In genomic region chr18:805008-805754, GRCh38 we compare ENCODE assay signal across 7 cellular contexts. TPM values are rescaled to one million over a fixed set of nuclear protein-coding genes. Genes with fewer than 3 reads are reported as not detected.
DNase-seq lines count a peak whose midpoint lies in the region; ATAC-seq and TF ChIP-seq lines count a peak whose summit lies in the region.

No MANE protein-coding gene starts in this region.

- H3K36me3 ChIP-seq in SK-N-MC (ENCODE audit: insufficient read depth, low read length) (no peaks in the 10 kb centered on the region), right atrium auricular region (no peaks in the 10 kb centered on the region)

- intact Hi-C loops in natural killer cell (cut with micrococcal nuclease), result no loop called here

- H3K4me1 ChIP-seq in right atrium auricular region, result peaks cover 0 to 39% of the 10 kb centered on the region in 2 donors

- peak overlapping the region; percentile 92 for H3K4me3 Mint-ChIP-seq in natural killer cell

- no peaks in the 10 kb centered on the region for H3K9me3 ChIP-seq in SK-N-MC (ENCODE audit: low read depth, low read length)
- no peaks in the 10 kb centered on the region for H3K9me3 ChIP-seq in right atrium auricular region

- no peaks in the 10 kb centered on the region for H3K27me3 ChIP-seq in right atrium auricular region

- no peaks in the 10 kb centered on the region for H3K27me3 Mint-ChIP-seq in natural killer cell (ENCODE audit: low read depth in 2 of 2)

- no peaks in the 10 kb centered on the region for H3K9me3 Mint-ChIP-seq in natural killer cell

- H3K9ac ChIP-seq in SK-N-MC (ENCODE audit: insufficient read length), result peak overlapping the region; percentile 37

- H3K27ac ChIP-seq in SK-N-MC (no peak overlapping the region), right atrium auricular region (no peak overlapping the region)

- H3K27ac Mint-ChIP-seq in natural killer cell, result peak overlapping the region; percentile 98 to 99

- ATAC-seq in GM18867 (IDR thresholded peaks at IDR 0.05; ENCODE audit: unreplicated experiment) (peak; percentile 55), GM21723 (IDR thresholded peaks at IDR 0.05; ENCODE audit: unreplicated experiment) (peak; percentile 68), natural killer cell (peak; percentile 41 to 77 (median 65)), GM18519 (IDR thresholded peaks at IDR 0.05; ENCODE audit: low FRiP score, unreplicated experiment) (no peak)

- no peak overlapping the region for H3K4me3 ChIP-seq in SK-N-MC
- no peak overlapping the region for H3K4me3 ChIP-seq in right atrium auricular region

- H3K36me3 Mint-ChIP-seq in natural killer cell, result no peaks in the 10 kb centered on the region

- peaks cover 68 to 82% of the 10 kb centered on the region in 2 donors for H3K4me1 Mint-ChIP-seq in natural killer cell

- TF ChIP-seq CTCF in natural killer cell (IDR thresholded peaks at IDR 0.05), result no peak
- TF ChIP-seq CTCF in right atrium auricular region (IDR thresholded peaks at IDR 0.05), result no peak

- no peak for DNase-seq in SK-N-MC (ENCODE audit: low read depth, low spot score)
- no peak for DNase-seq in natural killer cell
- no peak for DNase-seq in right atrium auricular region (ENCODE audit: low spot score)
- DNase-seq in SHP77 treated with DMSO at 0.1 percent for 48 hours (lab: John Stamatoyannopoulos, UW), result no peak

RNA-seq across cellular contexts. Expression of gene YES1, which starts 6.9 kb away (rescaled TPM):
- total RNA-seq in natural killer cell, result 100 to 1,000 TPM in 1 of 3 donors, 10 to 100 TPM in 2; 70.2 to 101 (median 76.2) TPM
- 10 to 100 TPM; 20.3 to 37.3 TPM for total RNA-seq in right atrium auricular region
